11 cellular contexts compared by ENCODE assay signal in genomic region chr6:15387118-15387517, GRCh38.
A peak's percentile ranks its signal among the peaks of the same experiment; 100 is the strongest.
DNase-seq lines count a peak whose midpoint lies in the region; ATAC-seq lines count a peak whose summit lies in the region.
"Had no signal": no experiment of that assay in that cellular context is flagged by ENCODE, and none has a peak within 500 bp of the region (broad histone marks: within the 10 kb centered on the region; RNA-seq: fewer than 3 reads in every experiment).

No MANE protein-coding gene starts in this region.

- no peak overlapping the region for H3K4me3 Mint-ChIP-seq in activated T-cell treated with anti-CD3 and anti-CD28 coated beads, Interleukin-2, amount 50 U/mL, for 4 hours
- peak overlapping the region in 1 of 2 donors; percentile 1 for H3K4me3 Mint-ChIP-seq in effector memory CD8-positive, alpha-beta T cell
- no peak overlapping the region for H3K4me3 Mint-ChIP-seq in stimulated activated naive CD8-positive, alpha-beta T cell treated with anti-CD3 and anti-CD28 coated beads, Interleukin-15, Interleukin-2, amounts not matched to agents 100 ng/mL and 50 ng/mL, for 24 hours
- H3K4me3 Mint-ChIP-seq: nephron had no signal

- H3K27me3 Mint-ChIP-seq in activated T-cell treated with anti-CD3 and anti-CD28 coated beads, Interleukin-2, amount 50 U/mL, for 4 hours (ENCODE audit: low read depth): no peaks in the 10 kb centered on the region
- H3K27me3 Mint-ChIP-seq in effector memory CD8-positive, alpha-beta T cell: no peaks in the 10 kb centered on the region
- no peaks in the 10 kb centered on the region for H3K27me3 Mint-ChIP-seq in stimulated activated naive CD8-positive, alpha-beta T cell treated with anti-CD3 and anti-CD28 coated beads, Interleukin-15, Interleukin-2, amounts not matched to agents 100 ng/mL and 50 ng/mL, for 24 hours

- no peak for DNase-seq in activated T-cell treated with anti-CD3 and anti-CD28 coated beads, Interleukin-2, amount 50 U/mL, for 4 hours
- DNase-seq in activated T-cell treated with anti-CD3 and anti-CD28 coated beads for 4 hours (no peak), CD1c-positive myeloid dendritic cell (ENCODE audit: extremely low spot score) (no peak), UCSD-AML1 (lab: John Stamatoyannopoulos, UW; ENCODE audit: unreplicated experiment) (no peak), NCI-H2029 treated with DMSO at 0.1 percent for 48 hours (lab: John Stamatoyannopoulos, UW) (no peak)
- DNase-seq in effector memory CD8-positive, alpha-beta T cell: no peak
- DNase-seq: NCI-H1105 treated with DMSO at 0.1 percent for 48 hours, uterus had no signal

- H3K4me1 Mint-ChIP-seq in activated T-cell treated with anti-CD3 and anti-CD28 coated beads, Interleukin-2, amount 50 U/mL, for 4 hours (ENCODE audit: low read depth): peaks cover 77% of the 10 kb centered on the region
- peaks cover 52 to 62% of the 10 kb centered on the region in 2 donors for H3K4me1 Mint-ChIP-seq in effector memory CD8-positive, alpha-beta T cell (ENCODE audit: low read depth in 2 of 2)
- H3K4me1 Mint-ChIP-seq in stimulated activated naive CD8-positive, alpha-beta T cell treated with anti-CD3 and anti-CD28 coated beads, Interleukin-15, Interleukin-2, amounts not matched to agents 100 ng/mL and 50 ng/mL, for 24 hours (ENCODE audit: low read depth): peaks cover 91% of the 10 kb centered on the region

- no peaks in the 10 kb centered on the region for H3K36me3 Mint-ChIP-seq in activated T-cell treated with anti-CD3 and anti-CD28 coated beads, Interleukin-2, amount 50 U/mL, for 4 hours (ENCODE audit: insufficient read depth)
- no peaks in the 10 kb centered on the region for H3K36me3 Mint-ChIP-seq in effector memory CD8-positive, alpha-beta T cell (ENCODE audit: insufficient read depth)
- H3K36me3 Mint-ChIP-seq in stimulated activated naive CD8-positive, alpha-beta T cell treated with anti-CD3 and anti-CD28 coated beads, Interleukin-15, Interleukin-2, amounts not matched to agents 100 ng/mL and 50 ng/mL, for 24 hours (ENCODE audit: low read depth): peaks cover 9% of the 10 kb centered on the region

- H3K9me3 Mint-ChIP-seq in activated T-cell treated with anti-CD3 and anti-CD28 coated beads, Interleukin-2, amount 50 U/mL, for 4 hours: no peaks in the 10 kb centered on the region
- no peaks in the 10 kb centered on the region for H3K9me3 Mint-ChIP-seq in effector memory CD8-positive, alpha-beta T cell
- no peaks in the 10 kb centered on the region for H3K9me3 Mint-ChIP-seq in stimulated activated naive CD8-positive, alpha-beta T cell treated with anti-CD3 and anti-CD28 coated beads, Interleukin-15, Interleukin-2, amounts not matched to agents 100 ng/mL and 50 ng/mL, for 24 hours
- H3K9me3 Mint-ChIP-seq: nephron had no signal

- ATAC-seq in activated T-cell treated with anti-CD3 and anti-CD28 coated beads, Interleukin-2, amount 50 U/mL, for 4 hours: peak; percentile 56 to 61
- peak; percentile 43 for ATAC-seq in HG03342 (IDR thresholded peaks at IDR 0.05; ENCODE audit: unreplicated experiment)
- no peak for ATAC-seq in effector memory CD8-positive, alpha-beta T cell (replicated peaks)

- peak overlapping the region; percentile 49 to 67 for H3K27ac Mint-ChIP-seq in effector memory CD8-positive, alpha-beta T cell
- H3K27ac Mint-ChIP-seq in stimulated activated naive CD8-positive, alpha-beta T cell treated with anti-CD3 and anti-CD28 coated beads, Interleukin-15, Interleukin-2, amounts not matched to agents 100 ng/mL and 50 ng/mL, for 24 hours: peak overlapping the region; percentile 57
- H3K27ac Mint-ChIP-seq: nephron had no signal
